8 cellular contexts compared by ENCODE assay signal in genomic region chr3:120094776-120095225, GRCh38. TPM values are rescaled to one million over a fixed set of nuclear protein-coding genes. Genes with fewer than 3 reads are reported as not detected.
DNase-seq lines count a peak whose midpoint lies in the region; ATAC-seq and TF ChIP-seq lines count a peak whose summit lies in the region.

No MANE protein-coding gene starts in this region.

- H3K23ac ChIP-seq in H9 (ENCODE audit: insufficient read length, low read depth, low read length), result no peak overlapping the region

- H2BK5ac ChIP-seq in H9 (ENCODE audit: insufficient read length, low read length), result no peak overlapping the region

- H2BK120ac ChIP-seq in H9 (ENCODE audit: low read depth, low read length, poor library complexity, severe bottlenecking), result no peak overlapping the region

- no peaks in the 10 kb centered on the region for H4K20me1 ChIP-seq in H9 (ENCODE audit: control insufficient read depth, insufficient read depth, insufficient read length)

- H3K36me3 ChIP-seq in Peyer's patch (no peaks in the 10 kb centered on the region), psoas muscle (ENCODE audit: insufficient read depth in 1 of 2, low read depth in 1 of 2) (peaks cover 0 to 3% of the 10 kb centered on the region in 2 donors)

- H3K9me3 Mint-ChIP-seq in T-helper 2 cell treated with Interferon-gamma antibody and Interleukin-4, amounts not matched to agents 5 μg/mL and 100 μg/mL, for 36 hours, result no peaks in the 10 kb centered on the region
- H3K9me3 Mint-ChIP-seq in H9, result no peaks in the 10 kb centered on the region

- H4K91ac ChIP-seq in H9 (ENCODE audit: insufficient read length, low read depth, low read length), result no peak overlapping the region

- ATAC-seq in psoas muscle, result peak; percentile 82 to 88 (median 84)

- H3K27me3 Mint-ChIP-seq in T-helper 2 cell treated with Interferon-gamma antibody and Interleukin-4, amounts not matched to agents 5 μg/mL and 100 μg/mL, for 36 hours (ENCODE audit: low read depth), result no peaks in the 10 kb centered on the region
- no peaks in the 10 kb centered on the region for H3K27me3 Mint-ChIP-seq in H9 (ENCODE audit: low read depth)

- H3K36me3 Mint-ChIP-seq in T-helper 2 cell treated with Interferon-gamma antibody and Interleukin-4, amounts not matched to agents 5 μg/mL and 100 μg/mL, for 36 hours (ENCODE audit: low read depth), result peaks cover 20% of the 10 kb centered on the region
- H3K36me3 Mint-ChIP-seq in H9 (ENCODE audit: insufficient read depth in 1 of 3, low read depth in 3 of 3), result peaks cover 11 to 21% (median 17%) of the 10 kb centered on the region in 3 experiments

- H3K4me1 ChIP-seq in H9 (ENCODE audit: insufficient read depth, low read length) (no peaks in the 10 kb centered on the region), Peyer's patch (peaks cover 0 to 23% (median 9%) of the 10 kb centered on the region in 4 donors), psoas muscle (peaks cover 16% of the 10 kb centered on the region)

- intact Hi-C loops in psoas muscle (cut with DNase I), result loop anchor here (5.0 to 10.0 kb wide), 4 partner anchors 88 to 438 kb away; no protein-coding TSS in a partner anchor

- no peak overlapping the region for H2BK12ac ChIP-seq in H9 (ENCODE audit: insufficient read length, low read depth, low read length)

- H4K5ac ChIP-seq in H9 (ENCODE audit: insufficient read length, low read depth, low read length), result no peak overlapping the region

- H3K14ac ChIP-seq in H9 (ENCODE audit: insufficient read depth, low read length), result peak overlapping the region; percentile 98

- H3K27ac Mint-ChIP-seq in T-helper 2 cell treated with Interferon-gamma antibody and Interleukin-4, amounts not matched to agents 5 μg/mL and 100 μg/mL, for 36 hours, result no peak overlapping the region
- H3K27ac Mint-ChIP-seq in H9, result peak overlapping the region; percentile 99 to 100 (median 99); a peak in 6 of 7 replicates

- no CpG with 5 or more reads among the region's 31 CpGs for WGBS in H9 (ENCODE audit: extremely low coverage, insufficient read length, low lambda C conversion rate)
- WGBS in psoas muscle, 3 donors, result 0 to 1% (median 0%) methylated on average over 29 to 31 of the region's 31 CpGs

- TF ChIP-seq POLR2A in Peyer's patch (IDR thresholded peaks at IDR 0.05), result no peak

- in situ Hi-C loops in astrocyte of the cerebellum (cut with HindIII; ENCODE audit: low sequenced_read_pairs), result no loop called here

- no peak overlapping the region for H2AFZ ChIP-seq in H9 (ENCODE audit: low read length)

- H3K4me3 ChIP-seq in LNCaP clone FGC (ENCODE audit: low read depth, low read length) (peak overlapping the region; percentile 72), Peyer's patch (peak overlapping the region; percentile 60 to 97 (median 84)), astrocyte of the cerebellum (ENCODE audit: low read depth, low read length) (peak overlapping the region; percentile 57), psoas muscle (peak overlapping the region; percentile 96)

- H3K4me2 ChIP-seq in H9 (ENCODE audit: insufficient read depth, insufficient read length, low read length), result peak overlapping the region; percentile 100

- peak overlapping the region; percentile 99 for H3K9ac ChIP-seq in H9 (ENCODE audit: extremely low read depth, insufficient read length, low read length)

- H3T11ph ChIP-seq in H9 (ENCODE audit: low read length), result peak overlapping the region; percentile 74

- no peak for TF ChIP-seq CTCF in H9 (conservative IDR thresholded peaks at IDR 0.05)
- TF ChIP-seq CTCF in LNCaP clone FGC (IDR thresholded peaks at IDR 0.05; ENCODE audit: control insufficient read depth, extremely low read depth, insufficient read depth), result no peak
- TF ChIP-seq CTCF in Peyer's patch (IDR thresholded peaks at IDR 0.05), result no peak
- TF ChIP-seq CTCF in astrocyte of the cerebellum (IDR thresholded peaks at IDR 0.05; ENCODE audit: low read depth, low read length, missing control alignments), result no peak
- no peak for TF ChIP-seq CTCF in psoas muscle (IDR thresholded peaks at IDR 0.05)

- H4K8ac ChIP-seq in H9 (replicated peaks; ENCODE audit: insufficient read length, low read depth, low read length), result no peak overlapping the region

- H3K27ac ChIP-seq in H9 (ENCODE audit: insufficient read length, low read depth, low read length) (peak overlapping the region; percentile 93), Peyer's patch (peak overlapping the region; percentile 99 to 100 (median 99)), psoas muscle (peak overlapping the region; percentile 100)

- H3K79me2 ChIP-seq in H9 (ENCODE audit: insufficient read depth, low read length), result peaks cover 32% of the 10 kb centered on the region; the same call in 1 of the 2 replicates

- H2BK15ac ChIP-seq in H9 (ENCODE audit: low read depth, low read length), result no peak overlapping the region

- no peak overlapping the region for H2AK5ac ChIP-seq in H9 (ENCODE audit: insufficient read length, low read length)

- H3K9me3 ChIP-seq in H9 (ENCODE audit: control insufficient read depth, low read depth, low read length), result no peaks in the 10 kb centered on the region
- H3K9me3 ChIP-seq in Peyer's patch, result no peaks in the 10 kb centered on the region
- no peaks in the 10 kb centered on the region for H3K9me3 ChIP-seq in psoas muscle

- H2BK20ac ChIP-seq in H9 (ENCODE audit: low read depth, low read length, poor library complexity, severe bottlenecking), result no peak overlapping the region

- DNase-seq in T-helper 2 cell (peak; percentile 89 to 100 (median 99)), H9 (peak; percentile 99), LNCaP clone FGC (ENCODE audit: low read depth) (peak; percentile 100), Peyer's patch (peak; percentile 92 to 100 (median 97)), astrocyte of the cerebellum (ENCODE audit: low read depth) (peak; percentile 100), hepatic stellate cell (ENCODE audit: low spot score) (peak; percentile 99), psoas muscle (peak; percentile 99 to 100)
- no peak for DNase-seq in T-helper 2 cell treated with Interferon-gamma antibody and Interleukin-4, amounts not matched to agents 5 μg/mL and 100 μg/mL, for 36 hours (ENCODE audit: low spot score)

- peaks cover 4% of the 10 kb centered on the region for H3K23me2 ChIP-seq in H9 (ENCODE audit: insufficient read length, low read depth, low read length, poor library complexity, severe bottlenecking)

- no peaks in the 10 kb centered on the region for H3K27me3 ChIP-seq in H9 (ENCODE audit: insufficient read depth, low read length)
- H3K27me3 ChIP-seq in Peyer's patch, result no peaks in the 10 kb centered on the region
- H3K27me3 ChIP-seq in psoas muscle (ENCODE audit: insufficient read depth in 3 of 3, low read length in 2 of 3), result no peaks in the 10 kb centered on the region

- no peaks in the 10 kb centered on the region for H3K79me1 ChIP-seq in H9 (ENCODE audit: insufficient read depth, low read depth, low read length, poor library complexity, severe bottlenecking)

- H3K4me3 Mint-ChIP-seq in T-helper 2 cell treated with Interferon-gamma antibody and Interleukin-4, amounts not matched to agents 5 μg/mL and 100 μg/mL, for 36 hours, result no peak overlapping the region
- H3K4me3 Mint-ChIP-seq in H9, result no peak overlapping the region

- peak overlapping the region; percentile 98 for H3K18ac ChIP-seq in H9 (ENCODE audit: insufficient read length, low read depth, low read length)

- H3K56ac ChIP-seq in H9 (ENCODE audit: insufficient read length, low read depth, low read length), result peak overlapping the region; percentile 10

- H3K4me1 Mint-ChIP-seq in T-helper 2 cell treated with Interferon-gamma antibody and Interleukin-4, amounts not matched to agents 5 μg/mL and 100 μg/mL, for 36 hours (ENCODE audit: low read depth), result peaks cover 16% of the 10 kb centered on the region
- H3K4me1 Mint-ChIP-seq in H9, result peaks cover 0 to 13% of the 10 kb centered on the region in 2 experiments; a peak in 2 of 4 replicates

- 0 out of 2 replicates have a peak overlapping the region, but pooled peaks have one; percentile 99 for H3K4ac ChIP-seq in H9 (ENCODE audit: low read depth, low read length)

RNA-seq across cellular contexts. Expression of gene GSK3B, which starts 0.6 kb away (rescaled TPM):
- total RNA-seq in H9 (2021) (52.8 and 56.5 TPM in 2 replicates), Peyer's patch (10 to 100 TPM; 34.6 to 65.2 (median 42.6) TPM), psoas muscle (10 to 100 TPM; 33.4 to 43.2 (median 37.8) TPM)
- 10 to 100 TPM in 2 of 3 donors, 1 to 10 TPM in 1; 9.1 to 40.5 (median 20.1) TPM for polyA plus RNA-seq in psoas muscle
